In the genomic region with DNA sequence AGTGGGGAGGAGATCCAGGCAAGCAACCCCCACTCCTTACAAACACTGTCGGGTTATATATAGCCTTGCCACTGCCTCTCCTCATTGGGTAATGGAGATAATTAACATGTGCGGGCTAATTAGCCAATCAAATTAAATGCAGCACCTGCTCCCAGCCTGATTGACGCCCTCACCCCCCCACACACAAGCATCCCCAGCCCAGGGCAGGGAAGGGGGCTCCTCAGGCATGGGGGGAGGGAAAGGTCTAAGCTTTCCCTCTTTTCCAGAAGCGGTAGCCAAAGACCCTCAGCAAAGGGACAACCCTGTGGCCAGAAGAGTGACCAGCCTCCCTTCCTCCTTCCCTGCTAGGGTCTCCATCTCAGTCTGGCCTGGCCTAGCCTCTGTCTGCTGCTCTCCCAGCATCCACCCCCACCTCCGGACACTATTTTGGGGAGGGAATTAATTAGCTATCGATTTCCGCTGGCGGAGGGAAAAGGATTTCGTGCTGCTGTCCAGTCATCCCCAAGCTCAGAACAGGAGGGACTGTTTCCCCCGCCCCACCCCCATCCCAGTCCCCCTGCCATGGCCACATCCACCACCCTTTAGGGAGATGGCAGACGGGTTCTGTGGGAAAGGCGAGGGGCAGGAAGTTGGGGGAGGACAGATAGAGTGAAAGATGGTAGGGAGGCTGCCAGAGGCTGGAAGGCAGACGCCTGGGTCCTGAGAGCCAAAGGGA, we compare ENCODE assay signal across 1 cellular context.
A peak's percentile ranks its signal among the peaks of the same experiment; 100 is the strongest.
TF ChIP-seq lines count a peak whose summit lies in the region.

No MANE protein-coding gene starts in this region.

TF ChIP-seq in K562, 482 proteins besides CTCF, POLR2A, EP300 and RAD21 (continued from another document):
- TF ChIP-seq, protein P1, sequence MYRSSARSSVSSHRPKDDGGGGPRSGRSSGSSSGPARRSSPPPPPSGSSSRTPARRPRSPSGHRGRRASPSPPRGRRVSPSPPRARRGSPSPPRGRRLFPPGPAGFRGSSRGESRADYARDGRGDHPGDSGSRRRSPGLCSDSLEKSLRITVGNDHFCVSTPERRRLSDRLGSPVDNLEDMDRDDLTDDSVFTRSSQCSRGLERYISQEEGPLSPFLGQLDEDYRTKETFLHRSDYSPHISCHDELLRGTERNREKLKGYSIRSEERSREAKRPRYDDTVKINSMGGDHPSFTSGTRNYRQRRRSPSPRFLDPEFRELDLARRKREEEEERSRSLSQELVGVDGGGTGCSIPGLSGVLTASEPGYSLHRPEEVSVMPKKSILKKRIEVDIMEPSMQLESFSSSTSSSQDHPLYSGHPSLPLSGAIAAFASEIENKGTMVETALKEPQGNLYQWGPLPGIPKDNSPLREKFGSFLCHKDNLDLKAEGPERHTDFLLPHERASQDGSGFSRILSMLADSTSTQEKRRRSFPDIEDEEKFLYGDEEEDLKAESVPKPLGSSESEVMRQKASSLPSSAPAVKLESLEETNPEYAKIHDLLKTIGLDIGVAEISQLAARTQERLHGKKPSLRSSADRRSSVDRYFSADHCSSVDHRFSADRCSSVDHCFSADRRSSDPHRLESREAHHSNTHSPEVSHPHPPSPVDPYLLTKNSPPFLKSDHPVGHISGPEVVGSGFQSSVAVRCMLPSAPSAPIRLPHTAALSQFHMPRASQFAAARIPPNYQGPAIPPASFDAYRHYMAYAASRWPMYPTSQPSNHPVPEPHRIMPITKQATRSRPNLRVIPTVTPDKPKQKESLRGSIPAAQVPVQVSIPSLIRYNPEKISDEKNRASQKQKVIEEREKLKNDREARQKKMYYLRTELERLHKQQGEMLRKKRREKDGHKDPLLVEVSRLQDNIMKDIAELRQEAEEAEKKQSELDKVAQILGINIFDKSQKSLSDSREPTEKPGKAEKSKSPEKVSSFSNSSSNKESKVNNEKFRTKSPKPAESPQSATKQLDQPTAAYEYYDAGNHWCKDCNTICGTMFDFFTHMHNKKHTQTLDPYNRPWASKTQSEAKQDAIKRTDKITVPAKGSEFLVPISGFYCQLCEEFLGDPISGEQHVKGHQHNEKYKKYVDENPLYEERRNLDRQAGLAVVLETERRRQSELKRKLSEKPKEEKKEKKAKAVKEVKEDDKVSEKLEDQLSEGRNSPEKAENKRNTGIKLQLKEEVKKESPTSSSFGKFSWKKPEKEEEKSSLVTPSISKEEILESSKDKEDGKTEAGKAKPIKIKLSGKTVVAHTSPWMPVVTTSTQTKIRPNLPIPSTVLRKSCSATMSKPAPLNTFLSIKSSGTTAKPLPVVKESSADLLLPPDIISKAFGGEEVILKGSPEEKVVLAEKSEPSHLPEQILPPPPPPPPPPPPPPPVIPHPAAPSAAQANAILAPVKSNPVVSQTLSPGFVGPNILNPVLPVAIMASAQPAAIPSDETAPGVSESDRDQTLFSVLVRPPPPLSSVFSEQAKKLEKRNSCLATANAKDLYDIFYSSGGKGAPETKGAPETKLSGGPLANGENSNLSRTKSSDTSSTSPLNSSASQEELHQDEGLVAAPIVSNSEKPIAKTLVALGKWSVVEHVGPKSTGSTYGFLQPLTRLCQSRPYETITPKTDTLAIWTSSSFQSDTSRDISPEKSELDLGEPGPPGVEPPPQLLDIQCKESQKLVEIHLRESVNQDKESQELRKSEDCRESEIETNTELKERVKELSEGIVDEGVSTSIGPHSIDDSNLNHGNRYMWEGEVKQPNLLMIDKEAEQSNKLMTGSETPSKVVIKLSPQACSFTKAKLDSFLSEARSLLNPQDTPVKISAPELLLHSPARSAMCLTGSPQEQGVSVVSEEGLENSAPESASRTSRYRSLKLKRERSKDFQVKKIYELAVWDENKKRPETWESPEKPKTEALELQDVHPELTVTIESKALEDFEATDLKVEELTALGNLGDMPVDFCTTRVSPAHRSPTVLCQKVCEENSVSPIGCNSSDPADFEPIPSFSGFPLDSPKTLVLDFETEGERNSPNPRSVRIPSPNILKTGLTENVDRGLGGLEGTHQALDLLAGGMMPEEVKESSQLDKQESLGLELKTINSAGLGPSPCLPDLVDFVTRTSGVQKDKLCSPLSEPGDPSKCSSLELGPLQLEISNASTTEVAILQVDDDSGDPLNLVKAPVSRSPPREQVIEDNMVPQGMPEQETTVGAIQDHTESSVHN (IDR thresholded peaks at IDR 0.05; ENCODE audit: borderline replicate concordance in 1 of 2, low read depth in 1 of 2): no peak
- TF ChIP-seq L3MBTL2 (IDR thresholded peaks at IDR 0.05) (peak; percentile 79), ZC3H4 (CRISPR knock-in tag; IDR thresholded peaks at IDR 0.05; ENCODE audit: borderline replicate concordance) (no peak), TAF1 (IDR thresholded peaks at IDR 0.05; ENCODE audit: control insufficient read depth, extremely low read depth, insufficient read depth, low read length, severe bottlenecking) (no peak), SOX6 (IDR thresholded peaks at IDR 0.05) (no peak), LEF1 (IDR thresholded peaks at IDR 0.05) (no peak), ZNF121 (CRISPR knock-in tag; conservative IDR thresholded peaks at IDR 0.05) (no peak), PPARD (CRISPR knock-in tag; IDR thresholded peaks at IDR 0.05) (no peak), ZNF583 (CRISPR knock-in tag; IDR thresholded peaks at IDR 0.05) (no peak), BRD9 (IDR thresholded peaks at IDR 0.05; ENCODE audit: low read depth, partially characterized antibody) (no peak)
- TF ChIP-seq, protein P2, sequence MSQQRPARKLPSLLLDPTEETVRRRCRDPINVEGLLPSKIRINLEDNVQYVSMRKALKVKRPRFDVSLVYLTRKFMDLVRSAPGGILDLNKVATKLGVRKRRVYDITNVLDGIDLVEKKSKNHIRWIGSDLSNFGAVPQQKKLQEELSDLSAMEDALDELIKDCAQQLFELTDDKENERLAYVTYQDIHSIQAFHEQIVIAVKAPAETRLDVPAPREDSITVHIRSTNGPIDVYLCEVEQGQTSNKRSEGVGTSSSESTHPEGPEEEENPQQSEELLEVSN (IDR thresholded peaks at IDR 0.05; ENCODE audit: borderline replicate concordance in 1 of 2, extremely low read depth in 1 of 2, insufficient read depth in 1 of 2, insufficient read length in 1 of 2, low read depth in 1 of 2, low read length in 1 of 2, poor library complexity in 1 of 2, severe bottlenecking in 1 of 2): peak in 1 of 2 experiments; percentile 51
